Comparison of ENCODE assay signal across 17 cellular contexts in genomic region chr12:69919565-69919964, GRCh38.
"Had no signal": no experiment of that assay in that cellular context is flagged by ENCODE, and none has a peak within 500 bp of the region (broad histone marks: within the 10 kb centered on the region; RNA-seq: fewer than 3 reads in every experiment).

No MANE protein-coding gene starts in this region.

- H3K4me1 ChIP-seq: upper lobe of left lung had no signal

- H3K36me3 ChIP-seq: heart left ventricle, upper lobe of left lung, uterus had no signal

- DNase-seq: effector memory CD8-positive, alpha-beta T cell; heart left ventricle; hypothalamus; kidney glomerular epithelial cell; mammary epithelial cell; natural killer cell; posterior cingulate gyrus; stimulated activated CD4-positive, alpha-beta T cell treated with anti-CD3 and anti-CD28 coated beads, Interleukin-2, amount 100 ng/mL, for 24 hours; stimulated activated CD4-positive, alpha-beta T cell treated with anti-CD3 and anti-CD28 coated beads, Interleukin-4, amount 100 ng/mL, for 4 hours; stimulated activated naive B cell treated with anti-CD40 and anti-IgM and Interleukin-4, amounts not matched to agents 10 μg/mL and 1 μg/mL and 100 μg/mL, for 72 hours; upper lobe of left lung; uterus had no signal

- H3K27me3 Mint-ChIP-seq: dendritic cell treated with granulocyte-macrophage colony-stimulating factor and Interleukin-4, amounts not matched to agents 40 ng/mL and 50 ng/mL, for 4 days; stimulated activated naive B cell treated with anti-CD40 and anti-IgM and Interleukin-4, amounts not matched to agents 10 μg/mL and 1 μg/mL and 100 μg/mL, for 72 hours had no signal

- H3K27ac ChIP-seq: heart left ventricle, upper lobe of left lung, uterus had no signal

- H3K4me3 Mint-ChIP-seq: dendritic cell treated with granulocyte-macrophage colony-stimulating factor and Interleukin-4, amounts not matched to agents 40 ng/mL and 50 ng/mL, for 4 days; effector memory CD8-positive, alpha-beta T cell; natural killer cell; neural crest cell; stimulated activated naive B cell treated with anti-CD40 and anti-IgM and Interleukin-4, amounts not matched to agents 10 μg/mL and 1 μg/mL and 100 μg/mL, for 72 hours had no signal

- H3K4me1 Mint-ChIP-seq: natural killer cell; neural crest cell; stimulated activated naive B cell treated with anti-CD40 and anti-IgM and Interleukin-4, amounts not matched to agents 10 μg/mL and 1 μg/mL and 100 μg/mL, for 72 hours had no signal

- H3K9me3 Mint-ChIP-seq: dendritic cell treated with granulocyte-macrophage colony-stimulating factor and Interleukin-4, amounts not matched to agents 40 ng/mL and 50 ng/mL, for 4 days; effector memory CD8-positive, alpha-beta T cell had no signal

- H3K9me3 ChIP-seq: heart left ventricle, upper lobe of left lung, uterus had no signal

- ATAC-seq: effector memory CD8-positive, alpha-beta T cell; heart left ventricle; left lobe of liver; natural killer cell; sciatic nerve; stimulated activated naive B cell treated with anti-CD40 and anti-IgM and Interleukin-4, amounts not matched to agents 10 μg/mL and 1 μg/mL and 100 μg/mL, for 72 hours had no signal

- H3K27me3 ChIP-seq: heart left ventricle, upper lobe of left lung, uterus had no signal

- H3K36me3 Mint-ChIP-seq: natural killer cell; stimulated activated naive B cell treated with anti-CD40 and anti-IgM and Interleukin-4, amounts not matched to agents 10 μg/mL and 1 μg/mL and 100 μg/mL, for 72 hours had no signal

- H3K4me3 ChIP-seq: heart left ventricle, skin epidermis, upper lobe of left lung, uterus had no signal
